14 cellular contexts compared by ENCODE assay signal in genomic region chr5:131289738-131290137, GRCh38.
DNase-seq lines count a peak whose midpoint lies in the region; ATAC-seq lines count a peak whose summit lies in the region.
"Had no signal": no experiment of that assay in that cellular context is flagged by ENCODE, and none has a peak within 500 bp of the region (broad histone marks: within the 10 kb centered on the region; RNA-seq: fewer than 3 reads in every experiment).

No MANE protein-coding gene starts in this region.

- peak overlapping the region; percentile 41; the same call in 1 of the 2 replicates for H3K4me3 ChIP-seq in GM08714 (ENCODE audit: low read length)
- H3K4me3 ChIP-seq: esophagus muscularis mucosa had no signal

- peak; percentile 16 for DNase-seq in central memory CD4-positive, alpha-beta T cell
- DNase-seq in NCI-H1694 treated with DMSO at 0.1 percent for 48 hours (lab: John Stamatoyannopoulos, UW) (no peak), HPDE6-E6E7 (ENCODE audit: extremely low spot score) (no peak), SIG-M5 (lab: John Stamatoyannopoulos, UW) (no peak)
- DNase-seq: activated CD4-positive, CD25-positive, alpha-beta regulatory T cell treated with anti-CD3 and anti-CD28 coated beads, Interleukin-2, amount 50 U/mL, for 72 hours; brain microvascular endothelial cell; COR-L47; HFFc6; NCI-H2171 had no signal

- ATAC-seq in GM19351 (IDR thresholded peaks at IDR 0.05; ENCODE audit: unreplicated experiment) (peak; percentile 50), HG03159 (IDR thresholded peaks at IDR 0.05; ENCODE audit: unreplicated experiment) (peak; percentile 34), HG02884 (IDR thresholded peaks at IDR 0.05; ENCODE audit: unreplicated experiment) (no peak)
